ENCODE assay signal across 10 cellular contexts in genomic region chr3:151345854-151346253, GRCh38. TPM values are rescaled to one million over a fixed set of nuclear protein-coding genes. Genes with fewer than 3 reads are reported as not detected.
A peak's percentile ranks its signal among the peaks of the same experiment; 100 is the strongest.
DNase-seq lines count a peak whose midpoint lies in the region; ATAC-seq and TF ChIP-seq lines count a peak whose summit lies in the region.
"Had no signal": no experiment of that assay in that cellular context is flagged by ENCODE, and none has a peak within 500 bp of the region (broad histone marks: within the 10 kb centered on the region; RNA-seq: fewer than 3 reads in every experiment).

No MANE protein-coding gene starts in this region.

- H3K9me3 ChIP-seq in Karpas-422 (ENCODE audit: low read length), result no peaks in the 10 kb centered on the region
- no peaks in the 10 kb centered on the region for H3K9me3 ChIP-seq in lower lobe of right lung
- H3K9me3 ChIP-seq in upper lobe of left lung, result no peaks in the 10 kb centered on the region
- H3K9me3 ChIP-seq: body of pancreas had no signal

- no peak for TF ChIP-seq EP300 in upper lobe of left lung (IDR thresholded peaks at IDR 0.05)

- H3K27ac ChIP-seq in Karpas-422 (ENCODE audit: low read length) (no peak overlapping the region), caudate nucleus (ENCODE audit: low read depth, low read length) (peak overlapping the region; percentile 8), lower lobe of right lung (peak overlapping the region; percentile 60), upper lobe of left lung (peak overlapping the region; percentile 44 to 73 (median 67))
- H3K27ac ChIP-seq: VCaP had no signal

- peak overlapping the region; percentile 16 for H3K4me2 ChIP-seq in Karpas-422 (ENCODE audit: low read depth, low read length, poor library complexity, severe bottlenecking)

- H3K9me2 ChIP-seq in Karpas-422 (replicated peaks; ENCODE audit: insufficient read depth, low read length), result no peaks in the 10 kb centered on the region

- no peaks in the 10 kb centered on the region for H4K20me1 ChIP-seq in Karpas-422 (ENCODE audit: insufficient read depth, low read depth, low read length)

- no peak for TF ChIP-seq CTCF in lower lobe of right lung (IDR thresholded peaks at IDR 0.05)
- no peak for TF ChIP-seq CTCF in upper lobe of left lung (IDR thresholded peaks at IDR 0.05)

- H3K79me2 ChIP-seq in Karpas-422 (ENCODE audit: low read length), result no peaks in the 10 kb centered on the region

- WGBS in upper lobe of left lung, 2 donors, result 47% methylated on average over 2 of the region's 2 CpGs

- no peak for TF ChIP-seq POLR2A in upper lobe of left lung (IDR thresholded peaks at IDR 0.05)

- H3K9ac ChIP-seq in Karpas-422 (ENCODE audit: low read length), result no peak overlapping the region

- intact Hi-C loops in lower lobe of right lung (cut with DNase I), result no loop called here

- H3K36me3 ChIP-seq in Karpas-422 (ENCODE audit: insufficient read depth, low read length) (no peaks in the 10 kb centered on the region), lower lobe of right lung (no peaks in the 10 kb centered on the region), upper lobe of left lung (no peaks in the 10 kb centered on the region)

- H3K4me1 ChIP-seq in Karpas-422 (ENCODE audit: low read length) (no peaks in the 10 kb centered on the region), lower lobe of right lung (peaks cover 4% of the 10 kb centered on the region), upper lobe of left lung (no peaks in the 10 kb centered on the region)
- H3K4me1 ChIP-seq: body of pancreas had no signal

- H3K4me3 ChIP-seq in Karpas-422 (ENCODE audit: low read length) (no peak overlapping the region), lower lobe of right lung (peak overlapping the region; percentile 4), upper lobe of left lung (peak overlapping the region in 2 of 4 donors; percentile 1 to 16)
- H3K4me3 ChIP-seq: body of pancreas had no signal

- DNase-seq in Karpas-422, result no peak
- DNase-seq in caudate nucleus (lab: John Stamatoyannopoulos, UW), result no peak
- no peak for DNase-seq in lower lobe of right lung
- no peak for DNase-seq in upper lobe of left lung
- no peak for DNase-seq in anterior cingulate cortex (lab: John Stamatoyannopoulos, UW)
- no peak for DNase-seq in COR-L47 (lab: John Stamatoyannopoulos, UW)
- DNase-seq: NCI-H526 treated with DMSO at 0.1 percent for 48 hours had no signal

- ATAC-seq in lower lobe of right lung, result peak; percentile 54 to 63
- peak in 1 of 2 donors; percentile 82 for ATAC-seq in upper lobe of left lung (ENCODE audit: low FRiP score in 2 of 2)
- ATAC-seq in GM21528 (IDR thresholded peaks at IDR 0.05; ENCODE audit: low FRiP score, unreplicated experiment), result no peak
- ATAC-seq: body of pancreas had no signal

- H3K27me3 ChIP-seq in Karpas-422 (ENCODE audit: low read length) (no peaks in the 10 kb centered on the region; the same call in 1 of the 2 replicates), lower lobe of right lung (ENCODE audit: low read depth) (no peaks in the 10 kb centered on the region), upper lobe of left lung (no peaks in the 10 kb centered on the region)
- H3K27me3 ChIP-seq: body of pancreas had no signal

- no peak overlapping the region for H2AFZ ChIP-seq in Karpas-422 (ENCODE audit: low read length)

RNA-seq across cellular contexts. Expression of gene P2RY13, which starts 16.5 kb away (rescaled TPM):
- total RNA-seq in Karpas-422 (2014; rRNA removed; shearing (Covaris generic); ENCODE audit: low replicate concordance), result 0.40 and 0.97 TPM in 2 replicates
- total RNA-seq in lower lobe of right lung (14.4 TPM), upper lobe of left lung (10 to 100 TPM in 2 of 6 donors, 1 to 10 TPM in 3, under 1 TPM in 1; 0.67 to 13.4 (median 3.2) TPM)

RNA-seq across cellular contexts. Expression of gene GPR87, which starts 29.2 kb away (rescaled TPM):
- total RNA-seq in Karpas-422 (2014; rRNA removed; shearing (Covaris generic); ENCODE audit: low replicate concordance), result not detected in 2 replicates
- 0.24 TPM for total RNA-seq in lower lobe of right lung
- under 1 TPM in 3 of 6 donors, not detected in 3; 0.30 to 0.69 (median 0.34) TPM for total RNA-seq in upper lobe of left lung
- total RNA-seq: body of pancreas had no signal

RNA-seq across cellular contexts. Expression of gene P2RY12, which starts 38.7 kb away (rescaled TPM):
- not detected in 2 replicates for total RNA-seq in Karpas-422 (2014; rRNA removed; shearing (Covaris generic); ENCODE audit: low replicate concordance)
- total RNA-seq in lower lobe of right lung (6.2 TPM), upper lobe of left lung (1 to 10 TPM in 4 of 6 donors, under 1 TPM in 1, not detected in 1; 0.22 to 3.9 (median 2.8) TPM)
